Comparison of ENCODE assay signal across 5 cellular contexts in the genomic region with DNA sequence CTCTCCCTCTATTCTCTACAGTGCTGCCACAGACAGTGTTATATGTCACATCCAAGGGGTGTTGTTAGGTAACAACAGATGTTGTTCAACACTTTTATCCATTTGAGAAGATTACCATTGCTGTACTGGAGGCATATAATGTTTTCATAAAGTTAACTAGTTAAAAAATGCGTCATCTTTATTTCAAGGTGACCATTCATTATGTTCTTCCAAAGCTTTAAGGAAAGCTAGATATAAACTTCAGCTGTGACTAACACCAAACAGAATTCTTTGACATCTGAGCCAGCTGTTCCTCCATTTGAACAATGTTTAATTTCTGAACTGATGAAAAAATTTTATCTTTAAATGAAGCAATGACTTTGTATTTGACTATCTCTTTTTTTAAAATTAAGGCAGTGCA.
"Had no signal": no experiment of that assay in that cellular context is flagged by ENCODE, and none has a peak within 500 bp of the region (broad histone marks: within the 10 kb centered on the region; RNA-seq: fewer than 3 reads in every experiment).

No MANE protein-coding gene starts in this region.

- H3K27ac ChIP-seq: HL-60 had no signal

- H3K4me3 ChIP-seq: GM23338 had no signal

- DNase-seq: H9, HFFc6, KBM-7 had no signal
